In genomic region chr21:25234857-25235801, GRCh38 we compare ENCODE assay signal across 10 cellular contexts.
DNase-seq lines count a peak whose midpoint lies in the region; ATAC-seq, FAIRE-seq and TF ChIP-seq lines count a peak whose summit lies in the region.
"Had no signal": no experiment of that assay in that cellular context is flagged by ENCODE, and none has a peak within 500 bp of the region (broad histone marks: within the 10 kb centered on the region; RNA-seq: fewer than 3 reads in every experiment).

No MANE protein-coding gene starts in this region.

- no peak overlapping the region for H3K9ac ChIP-seq in GM12878 (ENCODE audit: control insufficient read depth, insufficient read depth, low read length)

- BruUV-seq in GM12878 (replicated peaks; lab: Mats Ljungman, UMichigan) = no TSS peak

- H2AFZ ChIP-seq in GM12878 (ENCODE audit: control insufficient read depth, low read depth, low read length) = peak overlapping the region; percentile 48

- TF ChIP-seq RAD21 in GM12878 (IDR thresholded peaks at IDR 0.05; ENCODE audit: insufficient read depth, low read depth, low read length) = no peak

- no peaks in the 10 kb centered on the region for H3K79me2 ChIP-seq in GM12878 (ENCODE audit: control insufficient read depth, insufficient read depth, low read length)

- H3K4me2 ChIP-seq in GM12878 (ENCODE audit: control insufficient read depth, insufficient read depth) = peak overlapping the region; percentile 23

- no peak for TF ChIP-seq EP300 in GM12878 (IDR thresholded peaks at IDR 0.05; ENCODE audit: borderline replicate concordance in 1 of 2, control insufficient read depth in 1 of 2, low read depth in 2 of 2, low read length in 2 of 2)

- ATAC-seq in GM18907 (IDR thresholded peaks at IDR 0.05; ENCODE audit: unreplicated experiment) (peak; percentile 95), GM21576 (IDR thresholded peaks at IDR 0.05; ENCODE audit: unreplicated experiment) (peak; percentile 88), HG03196 (IDR thresholded peaks at IDR 0.05; ENCODE audit: unreplicated experiment) (peak; percentile 73), GM12878 (peak; percentile 76), heart right ventricle (no peak)
- ATAC-seq: HepG2 had no signal

- H3K9me3 ChIP-seq in GM12878 (replicated peaks; ENCODE audit: control insufficient read depth, insufficient read depth, low read length) = peaks cover 5% of the 10 kb centered on the region; the same call in 2 of the 3 replicates
- H3K9me3 ChIP-seq in heart right ventricle = peaks cover 0 to 47% (median 4%) of the 10 kb centered on the region in 11 donors

- TF ChIP-seq POLR2A in GM12878 (IDR thresholded peaks at IDR 0.05; ENCODE audit: low read depth, low read length) = no peak

- H3K27ac ChIP-seq in GM12878 (ENCODE audit: control insufficient read depth, insufficient read depth) (peak overlapping the region; percentile 45; the same call in 1 of the 2 replicates), heart right ventricle (no peak overlapping the region)
- H3K27ac ChIP-seq: breast epithelium, skin epidermis had no signal

- CTCF ChIA-PET in GM12878 (lab: Yijun Ruan, JAX) = interaction anchor here (0.7 kb wide), 1 partner anchor 1640 kb away, joined by 3 read pairs; no protein-coding TSS in a partner anchor

- H3K4me1 ChIP-seq in GM12878 (ENCODE audit: control insufficient read depth, insufficient read depth, low read length) (no peaks in the 10 kb centered on the region), heart right ventricle (no peaks in the 10 kb centered on the region)
- H3K4me1 ChIP-seq: breast epithelium had no signal

- DNase-seq in GM12878 (ENCODE audit: low read depth, low spot score) (no peak), NCI-H2081 treated with DMSO at 0.1 percent for 48 hours (lab: John Stamatoyannopoulos, UW) (no peak), heart right ventricle (no peak), SW480 (ENCODE audit: low spot score) (no peak)

- RAD21 ChIA-PET in GM12878 (lab: Charles Lee; ENCODE audit: unreplicated experiment) = no interaction called here

- SMC1A ChIA-PET in GM12878 (lab: Charles Lee; ENCODE audit: uncharacterized antibody, unreplicated experiment) = interaction anchor here (0.7 to 1.3 kb wide), 4 partner anchors 9 to 1414 kb away, joined by 3 to 4 read pairs (median 3); no protein-coding TSS in a partner anchor

- WGBS in GM12878 (ENCODE audit: insufficient coverage, insufficient replicate concordance, low lambda C conversion rate, missing lambda C conversion rate) = 42% methylated on average over 4 of the region's 4 CpGs
- 59 to 66% methylated on average over 4 of the region's 4 CpGs for WGBS in heart right ventricle, 2 donors

- H4K20me1 ChIP-seq in GM12878 (ENCODE audit: control insufficient read depth, insufficient read depth) = no peaks in the 10 kb centered on the region

- in situ Hi-C loops in GM12878 (cut with MboI) = no loop called here

- peak; percentile 72 for FAIRE-seq in GM12878 (lab: Jason Lieb, UNC)
- FAIRE-seq: HepG2 had no signal

- intact Hi-C loops in GM12878 (cut with micrococcal nuclease; ENCODE audit: unreplicated experiment) = no loop called here
- intact Hi-C loops in heart right ventricle (cut with DNase I) = no loop called here

- POLR2A ChIA-PET in GM12878 (lab: Charles Lee) = no interaction called here

- H3K4me3 ChIP-seq in GM12878 = no peak overlapping the region
- no peak overlapping the region for H3K4me3 ChIP-seq in heart right ventricle
- H3K4me3 ChIP-seq: breast epithelium, skin epidermis had no signal

- TF ChIP-seq CTCF in GM12878 (IDR thresholded peaks at IDR 0.05 in 2 of 3, conservative IDR thresholded peaks at IDR 0.05 in 1 of 3; ENCODE audit: control insufficient read depth in 2 of 3, extremely low read depth in 1 of 3, insufficient read depth in 1 of 3, low read depth in 3 of 3, low read length in 3 of 3) (no peak), heart right ventricle (IDR thresholded peaks at IDR 0.05) (no peak)

- H3K27me3 ChIP-seq in GM12878 (replicated peaks in 1 of 2; ENCODE audit: control insufficient read depth in 2 of 2, insufficient read depth in 2 of 2, low read length in 1 of 2) = no peaks in the 10 kb centered on the region
- no peaks in the 10 kb centered on the region for H3K27me3 ChIP-seq in heart right ventricle
- H3K27me3 ChIP-seq: breast epithelium had no signal

- H3K36me3 ChIP-seq in GM12878 (ENCODE audit: control insufficient read depth in 2 of 2, insufficient read depth in 2 of 2, low read length in 1 of 2) (no peaks in the 10 kb centered on the region), heart right ventricle (no peaks in the 10 kb centered on the region)
- H3K36me3 ChIP-seq: breast epithelium had no signal

TF ChIP-seq in GM12878, 131 proteins besides CTCF, POLR2A, EP300 and RAD21:
- TF ChIP-seq BHLHE40 (IDR thresholded peaks at IDR 0.05; ENCODE audit: borderline replicate concordance in 1 of 2, low read depth in 2 of 2, low read length in 1 of 2) = 0 out of 4 replicates have a peak, but pooled peaks of 1 of the 2 experiments have one; percentile 24
- TF ChIP-seq SPI1 (IDR thresholded peaks at IDR 0.05; ENCODE audit: borderline replicate concordance, insufficient read depth, low read depth, low read length) = no peak
- TF ChIP-seq ZBED1 (IDR thresholded peaks at IDR 0.05; ENCODE audit: borderline replicate concordance) = no peak
- TF ChIP-seq, protein P1, sequence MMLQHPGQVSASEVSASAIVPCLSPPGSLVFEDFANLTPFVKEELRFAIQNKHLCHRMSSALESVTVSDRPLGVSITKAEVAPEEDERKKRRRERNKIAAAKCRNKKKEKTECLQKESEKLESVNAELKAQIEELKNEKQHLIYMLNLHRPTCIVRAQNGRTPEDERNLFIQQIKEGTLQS (IDR thresholded peaks at IDR 0.05; ENCODE audit: borderline replicate concordance, extremely low read depth, low read depth, low read length) = no peak

Comparison
In these comparisons a context has a peak if more than half of its experiments do, and no peak if none do; other contexts are left out.
1. ATAC-seq: peak in GM18907 (single experiment), GM21576 (single experiment), HG03196 (single experiment) and GM12878 (single experiment); none in heart right ventricle (0 of 8).